In the genomic region with DNA sequence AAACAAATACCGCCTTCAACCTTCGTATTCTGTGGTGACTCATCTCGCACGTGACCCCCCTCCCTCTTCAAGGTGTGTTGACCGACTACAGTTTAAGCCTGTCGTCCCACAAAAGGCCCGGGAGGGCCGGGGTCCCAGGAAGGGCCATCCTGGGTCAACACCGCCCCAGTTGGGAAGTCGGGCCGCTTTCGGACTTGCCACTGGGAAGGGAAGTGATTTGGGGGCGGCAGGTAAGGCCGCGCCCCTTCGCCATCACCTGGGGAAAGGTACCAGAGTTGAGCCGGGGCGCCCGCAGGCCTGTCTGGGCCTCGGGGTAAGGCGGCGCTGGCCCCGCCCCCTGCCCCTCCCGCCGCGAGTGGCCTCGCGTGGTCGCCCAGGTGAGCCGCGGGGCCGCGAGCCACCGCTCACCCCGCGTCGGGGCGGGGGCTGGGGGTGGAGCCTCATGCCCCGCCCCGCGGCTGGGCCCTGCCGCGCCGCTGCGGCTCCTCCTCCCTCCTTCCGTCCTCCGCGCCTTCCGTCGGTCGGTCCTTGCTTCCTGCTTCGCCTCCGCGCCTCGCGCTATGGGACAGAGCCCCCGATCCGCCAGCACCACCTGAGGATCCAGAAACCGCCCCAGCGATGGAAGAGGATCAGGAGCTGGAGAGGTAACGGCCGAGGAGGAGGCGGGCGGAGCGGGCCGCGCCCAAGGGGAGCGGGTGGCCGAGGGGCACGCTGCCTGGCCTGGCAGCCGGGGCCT, we compare ENCODE assay signal across 8 cellular contexts. TPM values are rescaled to one million over a fixed set of nuclear protein-coding genes. Genes with fewer than 3 reads are reported as not detected.
DNase-seq lines count a peak whose midpoint lies in the region; ATAC-seq and TF ChIP-seq lines count a peak whose summit lies in the region.

A gene with protein sequence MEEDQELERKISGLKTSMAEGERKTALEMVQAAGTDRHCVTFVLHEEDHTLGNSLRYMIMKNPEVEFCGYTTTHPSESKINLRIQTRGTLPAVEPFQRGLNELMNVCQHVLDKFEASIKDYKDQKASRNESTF (plus strand): TSS at position 527 of the 736 bp plus-strand sequence. CDS start 92 bp downstream, at position 619.

- peak within 1 kb of the TSS; percentile 92 for H3K4me3 ChIP-seq in BE2C (ENCODE audit: low read depth, low read length)
- H3K4me3 ChIP-seq in liver (ENCODE audit: low read depth in 1 of 3, low read length in 3 of 3), result peak within 1 kb of the TSS; percentile 67 to 98 (median 79)

- H3K27me3 ChIP-seq in BE2C, result no peaks in the 10 kb centered on the region
- no peaks in the 10 kb centered on the region for H3K27me3 ChIP-seq in liver (ENCODE audit: control insufficient read depth in 4 of 4, insufficient read depth in 4 of 4, low read length in 3 of 4)

- peak; percentile 88 for TF ChIP-seq POLR2A in GM19193 (IDR thresholded peaks at IDR 0.05; ENCODE audit: extremely low read depth, insufficient read depth, insufficient read length)

- under 1% methylated on average over 71 of the region's 71 CpGs for WGBS in liver

- TF ChIP-seq CTCF in BE2C (IDR thresholded peaks at IDR 0.05; ENCODE audit: low read depth, low read length), result no peak
- TF ChIP-seq CTCF in liver (IDR thresholded peaks at IDR 0.05; ENCODE audit: low read depth, low read length, missing input control), result no peak

- peaks cover 15% of the 10 kb centered on the region for H3K36me3 ChIP-seq in BE2C
- peaks cover 0 to 2% (median 0%) of the 10 kb centered on the region in 4 donors for H3K36me3 ChIP-seq in liver (ENCODE audit: control insufficient read depth in 4 of 4, insufficient read depth in 3 of 4, low read depth in 1 of 4, low read length in 3 of 4)

- peak; percentile 76 for DNase-seq in BE2C
- DNase-seq in NCI-H82 (lab: John Stamatoyannopoulos, UW), result peak; percentile 94
- DNase-seq in activated CD4-positive, alpha-beta T cell treated with anti-CD3 and anti-CD28 coated beads, Interleukin-2, amount 50 U/mL, for 48 hours, result peak; percentile 75 to 78
- peak in 1 of 2 donors; percentile 84 for DNase-seq in dermis microvascular lymphatic vessel endothelial cell (ENCODE audit: low read depth in 2 of 2)
- peak; percentile 82 for DNase-seq in stimulated activated CD4-positive, alpha-beta T cell treated with anti-CD3 and anti-CD28 coated beads, Interleukin-4, amount 100 ng/mL, for 24 hours

- peak within 1 kb of the TSS; percentile 90 to 97 for H3K9ac ChIP-seq in liver (ENCODE audit: low read depth in 1 of 2, low read length in 2 of 2)

- ATAC-seq in HG03378 (IDR thresholded peaks at IDR 0.05; ENCODE audit: unreplicated experiment), result peak; percentile 47

- TF ChIP-seq RAD21 in liver (IDR thresholded peaks at IDR 0.05), result no peak

- H3K4me1 ChIP-seq in BE2C, result no peaks in the 10 kb centered on the region
- peaks cover 4 to 55% (median 39%) of the 10 kb centered on the region in 4 donors for H3K4me1 ChIP-seq in liver (ENCODE audit: control insufficient read depth in 4 of 4, insufficient read depth in 4 of 4, low read length in 3 of 4)

- H3K27ac ChIP-seq in liver (ENCODE audit: low read depth in 1 of 2, low read length in 2 of 2), result peak within 1 kb of the TSS; percentile 99

- no peaks in the 10 kb centered on the region for H3K9me3 ChIP-seq in BE2C
- H3K9me3 ChIP-seq in liver (ENCODE audit: control insufficient read depth in 4 of 4, low read length in 3 of 4), result no peaks in the 10 kb centered on the region

TF ChIP-seq in liver, 16 proteins besides CTCF, POLR2A, EP300 and RAD21:
- no peak for TF ChIP-seq NR2F2 (IDR thresholded peaks at IDR 0.05)
- TF ChIP-seq EGR1 (IDR thresholded peaks at IDR 0.05; ENCODE audit: low read depth in 2 of 2), result no peak
- peak in 1 of 2 donors; percentile 8 for TF ChIP-seq RXRA (IDR thresholded peaks at IDR 0.05)
- TF ChIP-seq, protein P1, sequence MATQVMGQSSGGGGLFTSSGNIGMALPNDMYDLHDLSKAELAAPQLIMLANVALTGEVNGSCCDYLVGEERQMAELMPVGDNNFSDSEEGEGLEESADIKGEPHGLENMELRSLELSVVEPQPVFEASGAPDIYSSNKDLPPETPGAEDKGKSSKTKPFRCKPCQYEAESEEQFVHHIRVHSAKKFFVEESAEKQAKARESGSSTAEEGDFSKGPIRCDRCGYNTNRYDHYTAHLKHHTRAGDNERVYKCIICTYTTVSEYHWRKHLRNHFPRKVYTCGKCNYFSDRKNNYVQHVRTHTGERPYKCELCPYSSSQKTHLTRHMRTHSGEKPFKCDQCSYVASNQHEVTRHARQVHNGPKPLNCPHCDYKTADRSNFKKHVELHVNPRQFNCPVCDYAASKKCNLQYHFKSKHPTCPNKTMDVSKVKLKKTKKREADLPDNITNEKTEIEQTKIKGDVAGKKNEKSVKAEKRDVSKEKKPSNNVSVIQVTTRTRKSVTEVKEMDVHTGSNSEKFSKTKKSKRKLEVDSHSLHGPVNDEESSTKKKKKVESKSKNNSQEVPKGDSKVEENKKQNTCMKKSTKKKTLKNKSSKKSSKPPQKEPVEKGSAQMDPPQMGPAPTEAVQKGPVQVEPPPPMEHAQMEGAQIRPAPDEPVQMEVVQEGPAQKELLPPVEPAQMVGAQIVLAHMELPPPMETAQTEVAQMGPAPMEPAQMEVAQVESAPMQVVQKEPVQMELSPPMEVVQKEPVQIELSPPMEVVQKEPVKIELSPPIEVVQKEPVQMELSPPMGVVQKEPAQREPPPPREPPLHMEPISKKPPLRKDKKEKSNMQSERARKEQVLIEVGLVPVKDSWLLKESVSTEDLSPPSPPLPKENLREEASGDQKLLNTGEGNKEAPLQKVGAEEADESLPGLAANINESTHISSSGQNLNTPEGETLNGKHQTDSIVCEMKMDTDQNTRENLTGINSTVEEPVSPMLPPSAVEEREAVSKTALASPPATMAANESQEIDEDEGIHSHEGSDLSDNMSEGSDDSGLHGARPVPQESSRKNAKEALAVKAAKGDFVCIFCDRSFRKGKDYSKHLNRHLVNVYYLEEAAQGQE (IDR thresholded peaks at IDR 0.05), result no peak
- TF ChIP-seq, protein P2, sequence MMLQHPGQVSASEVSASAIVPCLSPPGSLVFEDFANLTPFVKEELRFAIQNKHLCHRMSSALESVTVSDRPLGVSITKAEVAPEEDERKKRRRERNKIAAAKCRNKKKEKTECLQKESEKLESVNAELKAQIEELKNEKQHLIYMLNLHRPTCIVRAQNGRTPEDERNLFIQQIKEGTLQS (IDR thresholded peaks at IDR 0.05), result peak; percentile 58
- no peak for TF ChIP-seq TAF1 (conservative IDR thresholded peaks at IDR 0.05)
- TF ChIP-seq JUND (IDR thresholded peaks at IDR 0.05), result peak; percentile 70 to 78
- no peak for TF ChIP-seq SP1 (IDR thresholded peaks at IDR 0.05)
- peak in 1 of 2 donors; percentile 69 for TF ChIP-seq GABPA (IDR thresholded peaks at IDR 0.05 in 1 of 2, conservative IDR thresholded peaks at IDR 0.05 in 1 of 2)

RNA-seq across cellular contexts. Expression of the gene that starts here (rescaled TPM):
- polyA plus RNA-seq in BE2C (2012; ENCODE audit: insufficient read depth, insufficient read length, low read depth), result 150 TPM
- total RNA-seq in dermis microvascular lymphatic vessel endothelial cell (67.5 and 86.3 TPM in 2 replicates), liver (10 to 100 TPM; 33.8 to 45.0 TPM)
- polyA plus RNA-seq in liver, result 10 to 100 TPM; 31.4 to 33.3 TPM
